1 cellular context compared by ENCODE assay signal in genomic region chr18:55488473-55488872, GRCh38.
TF ChIP-seq lines count a peak whose summit lies in the region.

No MANE protein-coding gene starts in this region.

TF ChIP-seq in IMR-90, 13 proteins besides CTCF, POLR2A, EP300 and RAD21 (continued from another document):
- TF ChIP-seq USF2 (IDR thresholded peaks at IDR 0.05; ENCODE audit: low read depth, low read length), result no peak
TF ChIP-seq in IMR-90: peak in this region for 0.
